Comparison of ENCODE assay signal across 12 cellular contexts in the genomic region with DNA sequence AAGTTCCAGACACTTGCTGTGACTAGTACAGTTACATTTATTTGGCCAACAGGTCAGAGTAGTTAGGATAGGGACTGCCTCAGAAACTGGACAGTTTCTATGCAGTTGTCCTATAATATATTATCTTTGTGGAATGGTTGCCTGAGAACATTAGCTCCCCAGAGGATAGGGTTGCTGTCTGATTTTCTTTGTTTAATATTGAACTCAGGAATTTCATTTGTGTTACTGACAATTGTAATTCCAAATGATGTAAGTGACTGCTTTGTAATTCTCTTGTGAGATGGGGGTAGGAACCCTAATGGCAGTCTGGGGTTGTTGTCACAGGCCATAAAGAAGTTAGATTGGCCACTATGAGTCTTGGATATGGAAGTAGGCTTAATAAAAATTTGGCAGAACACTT. TPM values are rescaled to one million over a fixed set of nuclear protein-coding genes. Genes with fewer than 3 reads are reported as not detected.
DNase-seq lines count a peak whose midpoint lies in the region; ATAC-seq and TF ChIP-seq lines count a peak whose summit lies in the region.
"Had no signal": no experiment of that assay in that cellular context is flagged by ENCODE, and none has a peak within 500 bp of the region (broad histone marks: within the 10 kb centered on the region; RNA-seq: fewer than 3 reads in every experiment).

No MANE protein-coding gene starts in this region.

- no peak for TF ChIP-seq EP300 in tibial nerve (IDR thresholded peaks at IDR 0.05)

- H3K36me3 Mint-ChIP-seq in glutamatergic neuron (ENCODE audit: unreplicated experiment), result no peaks in the 10 kb centered on the region

- no peak for TF ChIP-seq CTCF in heart right ventricle (IDR thresholded peaks at IDR 0.05)
- no peak for TF ChIP-seq CTCF in VCaP (conservative IDR thresholded peaks at IDR 0.05)
- TF ChIP-seq CTCF in glutamatergic neuron (IDR thresholded peaks at IDR 0.05; ENCODE audit: partially characterized antibody, unreplicated experiment), result no peak
- TF ChIP-seq CTCF in tibial nerve (IDR thresholded peaks at IDR 0.05), result no peak

- H3K4me1 ChIP-seq in heart right ventricle (peaks cover 0 to 49% (median 35%) of the 10 kb centered on the region in 9 donors), tibial nerve (peaks cover 0 to 42% (median 17%) of the 10 kb centered on the region in 4 donors)

- H3K27me3 ChIP-seq in heart right ventricle, result no peaks in the 10 kb centered on the region
- no peaks in the 10 kb centered on the region for H3K27me3 ChIP-seq in tibial nerve

- TF ChIP-seq POLR2A in tibial nerve (IDR thresholded peaks at IDR 0.05), result no peak

- H3K36me3 ChIP-seq in heart right ventricle, result peaks cover 0 to 42% (median 22%) of the 10 kb centered on the region in 9 donors
- peaks cover 0 to 35% (median 8%) of the 10 kb centered on the region in 3 donors for H3K36me3 ChIP-seq in tibial nerve

- DNase-seq in heart right ventricle (no peak), Right ventricle myocardium superior (no peak), glutamatergic neuron (no peak), tibial nerve (ENCODE audit: low spot score in 2 of 2) (no peak), caudate nucleus (lab: John Stamatoyannopoulos, UW) (no peak), NCI-H524 treated with DMSO at 0.1 percent for 48 hours (lab: John Stamatoyannopoulos, UW) (no peak)
- DNase-seq: activated gamma-delta T cell, Calu3, GOT3, NCI-H2107 had no signal

- peaks cover 13% of the 10 kb centered on the region for H3K9me3 Mint-ChIP-seq in glutamatergic neuron (ENCODE audit: unreplicated experiment)

- H3K27me3 Mint-ChIP-seq in glutamatergic neuron (ENCODE audit: unreplicated experiment), result peaks cover 12% of the 10 kb centered on the region

- intact Hi-C loops in heart right ventricle (cut with DNase I) (loop anchor here in 1 of 10 donors (10.0 kb wide), 1 partner anchor 56 kb away; a partner anchor contains a TSS), Right ventricle myocardium superior (cut with DNase I) (no loop called here)

- no peak overlapping the region for H3K27ac Mint-ChIP-seq in glutamatergic neuron (ENCODE audit: unreplicated experiment)

- no peaks in the 10 kb centered on the region for H3K9me3 ChIP-seq in heart right ventricle
- H3K9me3 ChIP-seq in tibial nerve, result no peaks in the 10 kb centered on the region

- H3K4me3 Mint-ChIP-seq in glutamatergic neuron (ENCODE audit: unreplicated experiment), result peak overlapping the region; percentile 99

- ATAC-seq in heart right ventricle (no peak), Right ventricle myocardium superior (ENCODE audit: poor library complexity) (no peak), HG02759 (IDR thresholded peaks at IDR 0.05; ENCODE audit: unreplicated experiment) (no peak)

- H3K4me3 ChIP-seq in heart right ventricle, result peak overlapping the region in 2 of 10 donors; percentile 59 to 94
- H3K4me3 ChIP-seq in tibial nerve, result no peak overlapping the region

- H3K27ac ChIP-seq in heart right ventricle, result peak overlapping the region in 6 of 10 donors; percentile 7 to 95 (median 88)
- H3K27ac ChIP-seq in VCaP, result peak overlapping the region; percentile 92
- peak overlapping the region in 3 of 4 donors; percentile 4 to 94 (median 93) for H3K27ac ChIP-seq in tibial nerve
- no peak overlapping the region for H3K27ac ChIP-seq in caudate nucleus (ENCODE audit: low read depth, low read length)

- peaks cover 3% of the 10 kb centered on the region for H3K4me1 Mint-ChIP-seq in glutamatergic neuron (ENCODE audit: low read depth, unreplicated experiment)

RNA-seq across cellular contexts. Expression of a gene that starts 2.2 kb away (rescaled TPM):
- total RNA-seq in heart right ventricle, result 10 to 100 TPM; 30.2 to 50.3 (median 35.7) TPM
- polyA plus RNA-seq in heart right ventricle, result 10 to 100 TPM in 1 of 2 donors, 1 to 10 TPM in 1; 7.6 to 11.7 TPM
- 45.5 TPM for total RNA-seq in Right ventricle myocardium superior
- total RNA-seq in glutamatergic neuron (ENCODE audit: unreplicated experiment), result 29.1 TPM
- 10 to 100 TPM; 14.4 to 23.4 (median 18.0) TPM for total RNA-seq in tibial nerve

RNA-seq across cellular contexts. Expression of a gene that starts 56.8 kb away (rescaled TPM):
- total RNA-seq in heart right ventricle (10 to 100 TPM in 1 of 10 donors, 1 to 10 TPM in 9; 5.7 to 11.4 (median 7.8) TPM), Right ventricle myocardium superior (6.2 TPM), glutamatergic neuron (ENCODE audit: unreplicated experiment) (25.1 TPM), tibial nerve (10 to 100 TPM; 11.2 to 20.8 (median 14.1) TPM)
- polyA plus RNA-seq in heart right ventricle, result 1 to 10 TPM; 1.2 to 2.3 TPM
